In the genomic region with DNA sequence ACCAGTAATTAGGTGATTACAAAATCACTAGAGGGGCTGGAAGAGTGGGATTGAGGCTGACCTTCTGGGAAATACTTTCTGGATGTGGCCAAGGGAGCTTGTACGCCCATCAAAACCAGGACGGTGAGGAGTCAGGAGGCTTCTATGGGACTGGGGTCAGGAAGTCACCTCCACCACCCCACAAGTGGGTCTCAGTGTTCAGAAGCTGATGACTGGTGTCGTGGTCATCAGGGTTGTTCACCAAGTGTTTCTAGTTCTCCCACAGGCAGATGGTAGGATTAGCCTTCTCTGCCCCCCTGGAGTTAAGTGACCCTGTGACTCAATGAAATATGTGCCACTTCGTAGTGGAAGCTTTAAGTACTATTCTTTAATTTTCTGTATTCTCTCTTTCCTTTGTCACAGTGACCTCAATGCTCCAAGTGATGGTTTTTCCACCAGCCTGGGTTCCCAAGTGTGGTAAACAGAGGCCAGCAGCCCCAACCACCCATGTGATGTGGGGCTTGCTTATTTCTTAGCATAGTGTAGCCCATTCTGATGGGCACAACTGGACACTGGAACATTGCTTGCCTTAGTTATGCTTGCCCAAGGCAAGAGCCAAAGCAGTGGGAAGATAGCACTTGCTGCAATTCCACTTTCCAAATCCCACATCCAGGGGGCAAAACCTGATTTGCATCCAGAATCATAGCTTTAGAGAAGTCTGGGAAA, we compare ENCODE assay signal across 29 cellular contexts.
A peak's percentile ranks its signal among the peaks of the same experiment; 100 is the strongest.
DNase-seq lines count a peak whose midpoint lies in the region; ATAC-seq, FAIRE-seq and TF ChIP-seq lines count a peak whose summit lies in the region.
"Had no signal": no experiment of that assay in that cellular context is flagged by ENCODE, and none has a peak within 500 bp of the region (broad histone marks: within the 10 kb centered on the region; RNA-seq: fewer than 3 reads in every experiment).

No MANE protein-coding gene starts in this region.

- ATAC-seq in IMR-90 (ENCODE audit: low read depth) = no peak
- peak; percentile 33 for ATAC-seq in omental fat pad (ENCODE audit: low FRiP score)
- ATAC-seq in stimulated activated memory B cell treated with anti-CD40 and anti-IgM and Interleukin-4, amounts not matched to agents 10 μg/mL and 1 μg/mL and 100 μg/mL, for 72 hours = no peak
- ATAC-seq: WTC11 had no signal

- H3K4me3 Mint-ChIP-seq in stimulated activated memory B cell treated with anti-CD40 and anti-IgM and Interleukin-4, amounts not matched to agents 10 μg/mL and 1 μg/mL and 100 μg/mL, for 72 hours = no peak overlapping the region
- H3K4me3 Mint-ChIP-seq: neural crest cell; T-helper 2 cell treated with Interferon-gamma antibody and Interleukin-4, amounts not matched to agents 5 μg/mL and 100 μg/mL, for 36 hours; WTC11 had no signal

- no peak for FAIRE-seq in GM12891 (lab: Jason Lieb, UNC)
- FAIRE-seq: keratinocyte had no signal

- H3K9me3 ChIP-seq in IMR-90 (ENCODE audit: control insufficient read depth, insufficient read depth, low read length) (peaks cover 9% of the 10 kb centered on the region), colonic mucosa (no peaks in the 10 kb centered on the region)
- H3K9me3 ChIP-seq: adrenal gland, psoas muscle had no signal

- no peak overlapping the region for H2BK15ac ChIP-seq in IMR-90 (ENCODE audit: low read depth, low read length)

- H3K79me1 ChIP-seq in IMR-90 (ENCODE audit: low read depth in 1 of 2, low read length in 2 of 2) = no peaks in the 10 kb centered on the region

- H2BK5ac ChIP-seq in IMR-90 (ENCODE audit: low read depth, low read length, poor library complexity, severe bottlenecking) = no peak overlapping the region

- H2BK120ac ChIP-seq in IMR-90 (ENCODE audit: low read depth, low read length) = no peak overlapping the region

- H2AK5ac ChIP-seq in IMR-90 (ENCODE audit: low read depth, low read length) = no peak overlapping the region

- dilution Hi-C loops in IMR-90 (cut with HindIII; ENCODE audit: low sequenced_read_pairs, unreplicated experiment) = no loop called here

- TF ChIP-seq CTCF in AG10803 (conservative IDR thresholded peaks at IDR 0.05; ENCODE audit: low read length) (no peak), IMR-90 (conservative IDR thresholded peaks at IDR 0.05; ENCODE audit: low read depth, low read length) (no peak), coronary artery (IDR thresholded peaks at IDR 0.05) (no peak), omental fat pad (IDR thresholded peaks at IDR 0.05) (no peak), colonic mucosa (IDR thresholded peaks at IDR 0.05) (no peak)

- H2AFZ ChIP-seq in IMR-90 (replicated peaks; ENCODE audit: low read length, poor library complexity) = no peak overlapping the region

- no peak overlapping the region for H4K91ac ChIP-seq in IMR-90 (ENCODE audit: insufficient read depth, low read depth, low read length)

- H3K36me3 ChIP-seq in IMR-90 (ENCODE audit: control insufficient read depth, insufficient read depth, low read length) (no peaks in the 10 kb centered on the region), colonic mucosa (no peaks in the 10 kb centered on the region)
- H3K36me3 ChIP-seq: adrenal gland; BLaER1 treated with 17β-estradiol and CSF1 and Interleukin-3, amounts not matched to agents 10 nM and 100 nM; esophagus squamous epithelium; upper lobe of left lung had no signal

- H3K4me1 Mint-ChIP-seq in stimulated activated memory B cell treated with anti-CD40 and anti-IgM and Interleukin-4, amounts not matched to agents 10 μg/mL and 1 μg/mL and 100 μg/mL, for 72 hours = no peaks in the 10 kb centered on the region

- no peak overlapping the region for H3K4ac ChIP-seq in IMR-90 (ENCODE audit: low read depth, low read length)

- no peaks in the 10 kb centered on the region for H3K36me3 Mint-ChIP-seq in stimulated activated memory B cell treated with anti-CD40 and anti-IgM and Interleukin-4, amounts not matched to agents 10 μg/mL and 1 μg/mL and 100 μg/mL, for 72 hours
- H3K36me3 Mint-ChIP-seq: WTC11 had no signal

- H3K4me2 ChIP-seq in IMR-90 (ENCODE audit: low read depth, low read length) = no peak overlapping the region

- in situ Hi-C loops in IMR-90 (cut with MboI; ENCODE audit: low sequenced_read_pairs) = no loop called here

- no TSS peak for BruUV-seq in IMR-90 (replicated peaks; lab: Mats Ljungman, UMichigan)

- H4K5ac ChIP-seq in IMR-90 (ENCODE audit: low read depth, low read length) = no peak overlapping the region

- H3K9me3 Mint-ChIP-seq in stimulated activated memory B cell treated with anti-CD40 and anti-IgM and Interleukin-4, amounts not matched to agents 10 μg/mL and 1 μg/mL and 100 μg/mL, for 72 hours = peaks cover 5% of the 10 kb centered on the region
- H3K9me3 Mint-ChIP-seq: T-helper 2 cell treated with Interferon-gamma antibody and Interleukin-4, amounts not matched to agents 5 μg/mL and 100 μg/mL, for 36 hours had no signal

- no peaks in the 10 kb centered on the region for H3K9me1 ChIP-seq in IMR-90 (ENCODE audit: insufficient read depth, low read length)

- no peaks in the 10 kb centered on the region for H3K27me3 Mint-ChIP-seq in stimulated activated memory B cell treated with anti-CD40 and anti-IgM and Interleukin-4, amounts not matched to agents 10 μg/mL and 1 μg/mL and 100 μg/mL, for 72 hours

- WGBS in IMR-90 (ENCODE audit: extremely low coverage in 2 of 2, insufficient read length in 1 of 2), 2 experiments = no CpG with 5 or more reads among the region's 4 CpGs

- no peak for TF ChIP-seq RAD21 in IMR-90 (IDR thresholded peaks at IDR 0.05; ENCODE audit: low read length)

- H3K9ac ChIP-seq in IMR-90 (ENCODE audit: low read depth, low read length) (no peak overlapping the region), colonic mucosa (ENCODE audit: low read depth in 2 of 2, low read length in 2 of 2) (no peak overlapping the region)
- H3K9ac ChIP-seq: BLaER1 treated with 17β-estradiol and CSF1 and Interleukin-3, amounts not matched to agents 10 nM and 100 nM had no signal

- H3K4me3 ChIP-seq in AG10803 (ENCODE audit: low read length) = no peak overlapping the region
- H3K4me3 ChIP-seq in IMR-90 (ENCODE audit: insufficient read depth, low read depth, low read length) = no peak overlapping the region
- H3K4me3 ChIP-seq in coronary artery = no peak overlapping the region
- H3K4me3 ChIP-seq in colonic mucosa = no peak overlapping the region
- H3K4me3 ChIP-seq: adrenal gland; BLaER1 treated with 17β-estradiol and CSF1 and Interleukin-3, amounts not matched to agents 10 nM and 100 nM; esophagus squamous epithelium; psoas muscle; skin epidermis; upper lobe of left lung had no signal

- intact Hi-C loops in IMR-90 (cut with micrococcal nuclease) (no loop called here), colonic mucosa (cut with DNase I) (no loop called here)

- H3K14ac ChIP-seq in IMR-90 (replicated peaks; ENCODE audit: low read depth, low read length) = no peak overlapping the region

- no peak overlapping the region for H2AK9ac ChIP-seq in IMR-90 (replicated peaks; ENCODE audit: low read depth, low read length, poor library complexity)

- H3K4me1 ChIP-seq in IMR-90 (ENCODE audit: control insufficient read depth, insufficient read depth, low read length) (peaks cover 3% of the 10 kb centered on the region; the same call in 1 of the 2 replicates), colonic mucosa (no peaks in the 10 kb centered on the region)

- DNase-seq in AG10803 (ENCODE audit: low read depth) (peak; percentile 33), IMR-90 (peak; percentile 30), coronary artery (ENCODE audit: low spot score) (peak; percentile 50), omental fat pad (ENCODE audit: low spot score) (no peak), colonic mucosa (no peak), GM12891 (ENCODE audit: insufficient read length, low spot score) (no peak), NCI-H1930 (lab: John Stamatoyannopoulos, UW) (no peak)
- DNase-seq: activated CD4-positive, alpha-beta T cell treated with anti-CD3 and anti-CD28 coated beads, Interleukin-2, amount 50 U/mL, for 4 hours; activated naive CD4-positive, alpha-beta T cell; activated T-cell treated with anti-CD3 and anti-CD28 coated beads for 4 hours; COR-L47; esophagus squamous epithelium; H7; Kasumi-1; NCI-H1105 treated with DMSO at 0.1 percent for 48 hours; NCI-H2081 treated with DMSO at 0.1 percent for 48 hours; NCI-H345; NCI-H748 treated with DMSO at 0.1 percent for 48 hours; psoas muscle; substantia nigra; upper lobe of left lung had no signal

- H2BK20ac ChIP-seq in IMR-90 (ENCODE audit: low read depth, low read length) = no peak overlapping the region

- no peak overlapping the region; the same call in 1 of the 2 replicates for H3K18ac ChIP-seq in IMR-90 (ENCODE audit: low read depth, low read length)

- H4K8ac ChIP-seq in IMR-90 (ENCODE audit: low read depth in 2 of 2, low read length in 2 of 2) = no peak overlapping the region

- peaks cover 22% of the 10 kb centered on the region for H3K27me3 ChIP-seq in IMR-90 (ENCODE audit: control insufficient read depth, insufficient read depth, low read length)
- H3K27me3 ChIP-seq in colonic mucosa = no peaks in the 10 kb centered on the region
- H3K27me3 ChIP-seq: adrenal gland; BLaER1 treated with 17β-estradiol and CSF1 and Interleukin-3, amounts not matched to agents 10 nM and 100 nM; upper lobe of left lung had no signal

- POLR2A ChIA-PET in IMR-90 (lab: Charles Lee; ENCODE audit: unreplicated experiment) = no interaction called here

- H3K56ac ChIP-seq in IMR-90 (ENCODE audit: extremely low read depth, insufficient read depth, low read length) = no peak overlapping the region

- H3K23ac ChIP-seq in IMR-90 (ENCODE audit: low read depth, low read length) = no peak overlapping the region

- TF ChIP-seq POLR2A in IMR-90 (IDR thresholded peaks at IDR 0.05; ENCODE audit: low read depth, low read length) (no peak), GM12891 (IDR thresholded peaks at IDR 0.05; ENCODE audit: low read depth, low read length) (no peak)

- no peak overlapping the region for H3K27ac ChIP-seq in IMR-90 (ENCODE audit: insufficient read depth, low read length)
- no peak overlapping the region for H3K27ac ChIP-seq in coronary artery
- no peak overlapping the region for H3K27ac ChIP-seq in colonic mucosa
- H3K27ac ChIP-seq: esophagus squamous epithelium, psoas muscle, upper lobe of left lung had no signal

- H4K20me1 ChIP-seq in IMR-90 (ENCODE audit: insufficient read depth, low read length) = no peaks in the 10 kb centered on the region
- H4K20me1 ChIP-seq: BLaER1 treated with 17β-estradiol and CSF1 and Interleukin-3, amounts not matched to agents 10 nM and 100 nM had no signal

- H3K27ac Mint-ChIP-seq in stimulated activated memory B cell treated with anti-CD40 and anti-IgM and Interleukin-4, amounts not matched to agents 10 μg/mL and 1 μg/mL and 100 μg/mL, for 72 hours = no peak overlapping the region
- H3K27ac Mint-ChIP-seq: T-helper 2 cell treated with Interferon-gamma antibody and Interleukin-4, amounts not matched to agents 5 μg/mL and 100 μg/mL, for 36 hours; WTC11 had no signal

- CTCF ChIA-PET in IMR-90 (lab: Yijun Ruan, JAX) = interaction anchor here (1.3 kb wide), 1 partner anchor 35 kb away, joined by 5 read pairs; no protein-coding TSS in a partner anchor

TF ChIP-seq in GM12891, 5 proteins besides CTCF, POLR2A, EP300 and RAD21:
- no peak for TF ChIP-seq POU2F2 (IDR thresholded peaks at IDR 0.05; ENCODE audit: low read depth, low read length)
- no peak for TF ChIP-seq POLR2AphosphoS5 (IDR thresholded peaks at IDR 0.05; ENCODE audit: low read depth, low read length)
- no peak for TF ChIP-seq SPI1 (IDR thresholded peaks at IDR 0.05; ENCODE audit: low read depth, low read length)

Comparison
In these comparisons a context has a peak if more than half of its experiments do, and no peak if none do; other contexts are left out.
1. DNase-seq: peak in AG10803 (single experiment), IMR-90 (single experiment) and coronary artery (single experiment); none in omental fat pad (single experiment), colonic mucosa (single experiment), GM12891 (single experiment) and NCI-H1930 (0 of 2).